9 cellular contexts compared by ENCODE assay signal in the genomic region with DNA sequence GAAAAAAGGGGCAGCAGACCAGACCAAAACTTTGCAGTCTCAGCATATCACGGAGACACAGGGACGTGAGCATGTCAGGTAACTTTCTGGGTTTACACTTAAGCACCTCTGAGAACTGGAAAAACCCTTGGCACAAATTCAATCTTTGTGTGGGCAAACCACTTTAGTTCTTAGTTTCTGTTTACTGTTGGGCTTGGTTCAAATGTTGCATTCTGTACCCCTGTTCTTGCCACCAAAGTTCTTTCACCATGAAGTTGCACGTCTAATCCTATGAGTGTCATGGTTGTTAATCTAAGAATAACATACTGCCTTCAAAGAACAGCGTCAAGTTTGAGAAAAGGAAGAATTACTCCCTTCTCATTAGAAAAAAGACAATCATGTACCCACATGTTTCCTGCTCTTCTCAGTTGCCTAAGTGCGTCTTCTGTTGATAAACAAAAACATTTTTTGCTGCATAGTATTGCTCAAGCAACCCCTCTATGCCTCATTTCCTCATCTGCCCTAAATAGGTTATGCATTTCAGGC. TPM values are rescaled to one million over a fixed set of nuclear protein-coding genes. Genes with fewer than 3 reads are reported as not detected.
A peak's percentile ranks its signal among the peaks of the same experiment; 100 is the strongest.
DNase-seq lines count a peak whose midpoint lies in the region; ATAC-seq and TF ChIP-seq lines count a peak whose summit lies in the region.
"Had no signal": no experiment of that assay in that cellular context is flagged by ENCODE, and none has a peak within 500 bp of the region (broad histone marks: within the 10 kb centered on the region; RNA-seq: fewer than 3 reads in every experiment).

No MANE protein-coding gene starts in this region.

- in situ Hi-C loops in ACHN (cut with HindIII; ENCODE audit: low pct_ligation_motif_present, low pct_unique_long_range_greater_than_20kb, low sequenced_read_pairs) = no loop called here

- H3K36me3 Mint-ChIP-seq in activated naive CD4-positive, alpha-beta T cell treated with anti-CD3 and anti-CD28 coated beads, Interleukin-2, amount 10 ng/mL, durations not matched to agents 7 days and 5 days = peaks cover 19% of the 10 kb centered on the region

- H3K9me3 Mint-ChIP-seq in activated naive CD4-positive, alpha-beta T cell treated with anti-CD3 and anti-CD28 coated beads, Interleukin-2, amount 10 ng/mL, durations not matched to agents 7 days and 5 days = peaks cover 21% of the 10 kb centered on the region

- TF ChIP-seq POLR2A in Peyer's patch (IDR thresholded peaks at IDR 0.05) (no peak), GM18505 (IDR thresholded peaks at IDR 0.05; ENCODE audit: borderline replicate concordance, extremely low read depth, insufficient read depth, insufficient read length) (no peak)

- H3K4me3 Mint-ChIP-seq in activated naive CD4-positive, alpha-beta T cell treated with anti-CD3 and anti-CD28 coated beads, Interleukin-2, amount 10 ng/mL, durations not matched to agents 7 days and 5 days = no peak overlapping the region

- no peak overlapping the region for H3K4me3 ChIP-seq in lower lobe of right lung
- no peak overlapping the region for H3K4me3 ChIP-seq in Peyer's patch

- intact Hi-C loops in lower lobe of right lung (cut with DNase I) = no loop called here

- peak overlapping the region; percentile 61 for H3K27ac ChIP-seq in lower lobe of right lung
- peak overlapping the region in 1 of 4 donors; percentile 28 for H3K27ac ChIP-seq in Peyer's patch

- H3K27me3 ChIP-seq in lower lobe of right lung (ENCODE audit: low read depth) (no peaks in the 10 kb centered on the region), Peyer's patch (no peaks in the 10 kb centered on the region)

- H3K9me3 ChIP-seq in lower lobe of right lung (no peaks in the 10 kb centered on the region), Peyer's patch (no peaks in the 10 kb centered on the region)

- peak overlapping the region; percentile 88 for H3K27ac Mint-ChIP-seq in activated naive CD4-positive, alpha-beta T cell treated with anti-CD3 and anti-CD28 coated beads, Interleukin-2, amount 10 ng/mL, durations not matched to agents 7 days and 5 days

- ATAC-seq in HG02763 (IDR thresholded peaks at IDR 0.05; ENCODE audit: unreplicated experiment) (peak; percentile 52), lower lobe of right lung (peak; percentile 75 to 89), GM18505 (IDR thresholded peaks at IDR 0.05; ENCODE audit: unreplicated experiment) (no peak)

- H3K27me3 Mint-ChIP-seq in activated naive CD4-positive, alpha-beta T cell treated with anti-CD3 and anti-CD28 coated beads, Interleukin-2, amount 10 ng/mL, durations not matched to agents 7 days and 5 days = peaks cover 21% of the 10 kb centered on the region

- peaks cover 77% of the 10 kb centered on the region for H3K4me1 Mint-ChIP-seq in activated naive CD4-positive, alpha-beta T cell treated with anti-CD3 and anti-CD28 coated beads, Interleukin-2, amount 10 ng/mL, durations not matched to agents 7 days and 5 days

- DNase-seq in DMS79 treated with DMSO at 0.1 percent for 48 hours (lab: John Stamatoyannopoulos, UW) (peak; percentile 74), lower lobe of right lung (no peak), ACHN (no peak), Peyer's patch (no peak), COLO829 (ENCODE audit: low spot score) (no peak)
- DNase-seq in activated naive CD4-positive, alpha-beta T cell treated with anti-CD3 and anti-CD28 coated beads, Interleukin-2, amount 10 ng/mL, durations not matched to agents 7 days and 5 days = no peak

- CTCF ChIA-PET in activated naive CD4-positive, alpha-beta T cell treated with anti-CD3 and anti-CD28 coated beads, Interleukin-2, amount 10 ng/mL, durations not matched to agents 7 days and 5 days (lab: Charles Lee) = interaction anchor here (1.0 to 1.1 kb wide), 3 partner anchors 30 to 309 kb away, joined by 3 to 4 read pairs (median 4); a partner anchor contains a TSS

- no peaks in the 10 kb centered on the region for H3K36me3 ChIP-seq in lower lobe of right lung
- H3K36me3 ChIP-seq in Peyer's patch = no peaks in the 10 kb centered on the region

- TF ChIP-seq CTCF in lower lobe of right lung (IDR thresholded peaks at IDR 0.05) (no peak), Peyer's patch (IDR thresholded peaks at IDR 0.05) (no peak)

- peaks cover 25% of the 10 kb centered on the region for H3K4me1 ChIP-seq in lower lobe of right lung
- no peaks in the 10 kb centered on the region for H3K4me1 ChIP-seq in Peyer's patch

RNA-seq across cellular contexts. Expression of a gene that starts 11.6 kb away (rescaled TPM):
- total RNA-seq in lower lobe of right lung (not detected), Peyer's patch (not detected)
- total RNA-seq: endothelial cell of umbilical vein had no signal

RNA-seq across cellular contexts. Expression of a gene that starts 23.5 kb away (rescaled TPM):
- total RNA-seq in lower lobe of right lung (not detected), Peyer's patch (not detected)
- total RNA-seq: endothelial cell of umbilical vein had no signal

RNA-seq across cellular contexts. Expression of a gene that starts 29.9 kb away (rescaled TPM):
- total RNA-seq in lower lobe of right lung (not detected), Peyer's patch (not detected)
- total RNA-seq: endothelial cell of umbilical vein had no signal

RNA-seq across cellular contexts. Expression of a gene that starts 30.6 kb away (rescaled TPM):
- not detected for total RNA-seq in lower lobe of right lung
- not detected for total RNA-seq in Peyer's patch
- total RNA-seq: endothelial cell of umbilical vein had no signal

RNA-seq across cellular contexts. Expression of a gene that starts 36.4 kb away (rescaled TPM):
- not detected for total RNA-seq in lower lobe of right lung
- not detected for total RNA-seq in Peyer's patch
- total RNA-seq: endothelial cell of umbilical vein had no signal
